ENCODE assay signal across 1 cellular context in the genomic region with DNA sequence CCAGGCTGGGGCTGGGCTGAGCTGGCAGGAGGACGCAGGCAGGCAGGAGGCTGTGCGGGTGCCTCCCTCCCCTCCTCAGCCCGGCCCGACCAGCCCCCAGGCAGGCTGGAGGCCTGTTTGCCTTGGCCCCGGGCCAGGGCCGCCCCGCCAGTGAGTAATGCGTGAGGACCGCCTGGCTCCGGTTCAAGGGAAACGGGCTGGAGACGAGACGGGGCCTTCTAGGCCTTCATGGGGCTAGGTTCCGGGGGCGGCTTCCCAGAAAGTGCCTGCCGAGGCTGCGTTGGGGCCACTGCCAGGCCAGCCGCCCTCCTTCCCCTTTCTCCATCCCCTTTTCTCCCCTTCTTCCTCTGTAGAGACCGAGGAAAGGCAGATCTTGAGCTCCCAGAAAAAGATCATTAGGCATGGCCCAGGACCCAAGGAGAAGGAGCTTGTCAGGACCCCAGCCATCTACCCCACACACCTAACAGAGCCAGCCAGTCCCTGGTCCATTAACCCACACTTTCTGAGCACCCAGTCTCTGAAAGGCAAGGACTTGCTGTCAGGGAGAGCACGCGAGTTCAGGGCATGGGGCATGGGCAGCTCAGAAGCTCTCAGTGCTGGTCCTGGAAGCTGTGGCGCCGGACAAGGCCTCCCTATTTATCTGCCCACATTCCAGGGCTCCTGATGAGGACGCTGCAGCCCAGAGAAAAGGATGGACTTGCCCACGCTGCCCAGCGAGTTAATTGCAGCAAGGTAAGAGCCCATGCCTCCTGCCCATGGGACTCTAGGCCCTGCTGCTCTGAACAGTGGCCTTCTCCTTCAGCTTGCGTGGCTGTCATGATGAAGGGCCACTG.
A peak's percentile ranks its signal among the peaks of the same experiment; 100 is the strongest.
TF ChIP-seq lines count a peak whose summit lies in the region.

No MANE protein-coding gene starts in this region.

TF ChIP-seq in K562, 482 proteins besides CTCF, POLR2A, EP300 and RAD21 (continued from another document and continues in another):
- TF ChIP-seq, protein P1, sequence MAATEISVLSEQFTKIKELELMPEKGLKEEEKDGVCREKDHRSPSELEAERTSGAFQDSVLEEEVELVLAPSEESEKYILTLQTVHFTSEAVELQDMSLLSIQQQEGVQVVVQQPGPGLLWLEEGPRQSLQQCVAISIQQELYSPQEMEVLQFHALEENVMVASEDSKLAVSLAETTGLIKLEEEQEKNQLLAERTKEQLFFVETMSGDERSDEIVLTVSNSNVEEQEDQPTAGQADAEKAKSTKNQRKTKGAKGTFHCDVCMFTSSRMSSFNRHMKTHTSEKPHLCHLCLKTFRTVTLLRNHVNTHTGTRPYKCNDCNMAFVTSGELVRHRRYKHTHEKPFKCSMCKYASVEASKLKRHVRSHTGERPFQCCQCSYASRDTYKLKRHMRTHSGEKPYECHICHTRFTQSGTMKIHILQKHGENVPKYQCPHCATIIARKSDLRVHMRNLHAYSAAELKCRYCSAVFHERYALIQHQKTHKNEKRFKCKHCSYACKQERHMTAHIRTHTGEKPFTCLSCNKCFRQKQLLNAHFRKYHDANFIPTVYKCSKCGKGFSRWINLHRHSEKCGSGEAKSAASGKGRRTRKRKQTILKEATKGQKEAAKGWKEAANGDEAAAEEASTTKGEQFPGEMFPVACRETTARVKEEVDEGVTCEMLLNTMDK (IDR thresholded peaks at IDR 0.05; ENCODE audit: borderline replicate concordance, insufficient read depth, low read depth, low read length, poor library complexity, severe bottlenecking): no peak
- TF ChIP-seq NFE2L1 (tag; IDR thresholded peaks at IDR 0.05; ENCODE audit: borderline replicate concordance, low read depth) (no peak), TRIM24 (IDR thresholded peaks at IDR 0.05) (no peak), HNRNPUL1 (IDR thresholded peaks at IDR 0.05; ENCODE audit: low read length) (no peak), ZNF408 (CRISPR knock-in tag; IDR thresholded peaks at IDR 0.05; ENCODE audit: low read depth) (no peak), NBN (IDR thresholded peaks at IDR 0.05; ENCODE audit: low read depth) (no peak), SMARCA5 (IDR thresholded peaks at IDR 0.05) (no peak), CBFA2T3 (IDR thresholded peaks at IDR 0.05) (0 out of 2 replicates have a peak, but pooled peaks have one; percentile 6), JUND (IDR thresholded peaks at IDR 0.05; ENCODE audit: borderline replicate concordance, low read depth, low read length) (peak; percentile 62; the same call in 1 of the 2 replicates), JUND (tag; IDR thresholded peaks at IDR 0.05; ENCODE audit: borderline replicate concordance, low read depth, low read length) (peak; percentile 41; the same call in 1 of the 3 replicates), GABPA (tag; conservative IDR thresholded peaks at IDR 0.05; ENCODE audit: low read depth) (no peak), SMAD4 (CRISPR knock-in tag; conservative IDR thresholded peaks at IDR 0.05) (peak; percentile 41; the same call in 1 of the 2 replicates), PRPF4 (IDR thresholded peaks at IDR 0.05; ENCODE audit: insufficient read depth, low read depth, low read length, poor library complexity, severe bottlenecking) (no peak), ESRRB (CRISPR knock-in tag; IDR thresholded peaks at IDR 0.05; ENCODE audit: borderline replicate concordance) (no peak), PURB (CRISPR knock-in tag; IDR thresholded peaks at IDR 0.05; ENCODE audit: low read depth) (no peak), ZBTB1 (CRISPR knock-in tag; IDR thresholded peaks at IDR 0.05; ENCODE audit: borderline replicate concordance, low read depth) (no peak), HEY1 (CRISPR knock-in tag; IDR thresholded peaks at IDR 0.05; ENCODE audit: borderline replicate concordance) (no peak), ZNF561 (CRISPR knock-in tag; conservative IDR thresholded peaks at IDR 0.05) (no peak), ZNF507 (tag; conservative IDR thresholded peaks at IDR 0.05) (no peak), NFIX (CRISPR knock-in tag; IDR thresholded peaks at IDR 0.05; ENCODE audit: low read depth) (no peak), ZBTB8A (IDR thresholded peaks at IDR 0.05; ENCODE audit: partially characterized antibody) (no peak), NR2C1 (IDR thresholded peaks at IDR 0.05) (no peak), NR2C1 (tag; IDR thresholded peaks at IDR 0.05) (no peak), SRSF9 (IDR thresholded peaks at IDR 0.05; ENCODE audit: borderline replicate concordance, low read depth, low read length) (no peak), SAP30 (IDR thresholded peaks at IDR 0.05; ENCODE audit: borderline replicate concordance, insufficient read depth, low read depth, low read length, poor library complexity, severe bottlenecking) (no peak), MIER1 (IDR thresholded peaks at IDR 0.05; ENCODE audit: low read depth) (no peak), YY1 (IDR thresholded peaks at IDR 0.05; ENCODE audit: borderline replicate concordance in 1 of 3, control insufficient read depth in 1 of 3, extremely low read depth in 1 of 3, insufficient read depth in 3 of 3, insufficient read length in 1 of 3, insufficient replicate concordance in 2 of 3, low read depth in 1 of 3, low read length in 2 of 3) (no peak), BACH1 (tag; IDR thresholded peaks at IDR 0.05) (no peak), L3MBTL2 (IDR thresholded peaks at IDR 0.05) (peak; percentile 44; the same call in 1 of the 2 replicates), ADNP (tag; IDR thresholded peaks at IDR 0.05) (no peak), SMARCA4 (IDR thresholded peaks at IDR 0.05) (no peak)
- TF ChIP-seq, protein P2, sequence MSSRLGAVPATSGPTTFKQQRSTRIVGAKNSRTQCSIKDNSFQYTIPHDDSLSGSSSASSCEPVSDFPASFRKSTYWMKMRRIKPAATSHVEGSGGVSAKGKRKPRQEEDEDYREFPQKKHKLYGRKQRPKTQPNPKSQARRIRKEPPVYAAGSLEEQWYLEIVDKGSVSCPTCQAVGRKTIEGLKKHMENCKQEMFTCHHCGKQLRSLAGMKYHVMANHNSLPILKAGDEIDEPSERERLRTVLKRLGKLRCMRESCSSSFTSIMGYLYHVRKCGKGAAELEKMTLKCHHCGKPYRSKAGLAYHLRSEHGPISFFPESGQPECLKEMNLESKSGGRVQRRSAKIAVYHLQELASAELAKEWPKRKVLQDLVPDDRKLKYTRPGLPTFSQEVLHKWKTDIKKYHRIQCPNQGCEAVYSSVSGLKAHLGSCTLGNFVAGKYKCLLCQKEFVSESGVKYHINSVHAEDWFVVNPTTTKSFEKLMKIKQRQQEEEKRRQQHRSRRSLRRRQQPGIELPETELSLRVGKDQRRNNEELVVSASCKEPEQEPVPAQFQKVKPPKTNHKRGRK (tag; IDR thresholded peaks at IDR 0.05): no peak
- TF ChIP-seq, protein P3, sequence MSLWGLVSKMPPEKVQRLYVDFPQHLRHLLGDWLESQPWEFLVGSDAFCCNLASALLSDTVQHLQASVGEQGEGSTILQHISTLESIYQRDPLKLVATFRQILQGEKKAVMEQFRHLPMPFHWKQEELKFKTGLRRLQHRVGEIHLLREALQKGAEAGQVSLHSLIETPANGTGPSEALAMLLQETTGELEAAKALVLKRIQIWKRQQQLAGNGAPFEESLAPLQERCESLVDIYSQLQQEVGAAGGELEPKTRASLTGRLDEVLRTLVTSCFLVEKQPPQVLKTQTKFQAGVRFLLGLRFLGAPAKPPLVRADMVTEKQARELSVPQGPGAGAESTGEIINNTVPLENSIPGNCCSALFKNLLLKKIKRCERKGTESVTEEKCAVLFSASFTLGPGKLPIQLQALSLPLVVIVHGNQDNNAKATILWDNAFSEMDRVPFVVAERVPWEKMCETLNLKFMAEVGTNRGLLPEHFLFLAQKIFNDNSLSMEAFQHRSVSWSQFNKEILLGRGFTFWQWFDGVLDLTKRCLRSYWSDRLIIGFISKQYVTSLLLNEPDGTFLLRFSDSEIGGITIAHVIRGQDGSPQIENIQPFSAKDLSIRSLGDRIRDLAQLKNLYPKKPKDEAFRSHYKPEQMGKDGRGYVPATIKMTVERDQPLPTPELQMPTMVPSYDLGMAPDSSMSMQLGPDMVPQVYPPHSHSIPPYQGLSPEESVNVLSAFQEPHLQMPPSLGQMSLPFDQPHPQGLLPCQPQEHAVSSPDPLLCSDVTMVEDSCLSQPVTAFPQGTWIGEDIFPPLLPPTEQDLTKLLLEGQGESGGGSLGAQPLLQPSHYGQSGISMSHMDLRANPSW (CRISPR knock-in tag; IDR thresholded peaks at IDR 0.05): no peak
- TF ChIP-seq, protein P4, sequence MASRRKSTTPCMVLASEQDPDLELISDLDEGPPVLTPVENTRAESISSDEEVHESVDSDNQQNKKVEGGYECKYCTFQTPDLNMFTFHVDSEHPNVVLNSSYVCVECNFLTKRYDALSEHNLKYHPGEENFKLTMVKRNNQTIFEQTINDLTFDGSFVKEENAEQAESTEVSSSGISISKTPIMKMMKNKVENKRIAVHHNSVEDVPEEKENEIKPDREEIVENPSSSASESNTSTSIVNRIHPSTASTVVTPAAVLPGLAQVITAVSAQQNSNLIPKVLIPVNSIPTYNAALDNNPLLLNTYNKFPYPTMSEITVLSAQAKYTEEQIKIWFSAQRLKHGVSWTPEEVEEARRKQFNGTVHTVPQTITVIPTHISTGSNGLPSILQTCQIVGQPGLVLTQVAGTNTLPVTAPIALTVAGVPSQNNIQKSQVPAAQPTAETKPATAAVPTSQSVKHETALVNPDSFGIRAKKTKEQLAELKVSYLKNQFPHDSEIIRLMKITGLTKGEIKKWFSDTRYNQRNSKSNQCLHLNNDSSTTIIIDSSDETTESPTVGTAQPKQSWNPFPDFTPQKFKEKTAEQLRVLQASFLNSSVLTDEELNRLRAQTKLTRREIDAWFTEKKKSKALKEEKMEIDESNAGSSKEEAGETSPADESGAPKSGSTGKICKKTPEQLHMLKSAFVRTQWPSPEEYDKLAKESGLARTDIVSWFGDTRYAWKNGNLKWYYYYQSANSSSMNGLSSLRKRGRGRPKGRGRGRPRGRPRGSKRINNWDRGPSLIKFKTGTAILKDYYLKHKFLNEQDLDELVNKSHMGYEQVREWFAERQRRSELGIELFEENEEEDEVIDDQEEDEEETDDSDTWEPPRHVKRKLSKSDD (conservative IDR thresholded peaks at IDR 0.05; ENCODE audit: low read length): no peak
- TF ChIP-seq, protein P5, sequence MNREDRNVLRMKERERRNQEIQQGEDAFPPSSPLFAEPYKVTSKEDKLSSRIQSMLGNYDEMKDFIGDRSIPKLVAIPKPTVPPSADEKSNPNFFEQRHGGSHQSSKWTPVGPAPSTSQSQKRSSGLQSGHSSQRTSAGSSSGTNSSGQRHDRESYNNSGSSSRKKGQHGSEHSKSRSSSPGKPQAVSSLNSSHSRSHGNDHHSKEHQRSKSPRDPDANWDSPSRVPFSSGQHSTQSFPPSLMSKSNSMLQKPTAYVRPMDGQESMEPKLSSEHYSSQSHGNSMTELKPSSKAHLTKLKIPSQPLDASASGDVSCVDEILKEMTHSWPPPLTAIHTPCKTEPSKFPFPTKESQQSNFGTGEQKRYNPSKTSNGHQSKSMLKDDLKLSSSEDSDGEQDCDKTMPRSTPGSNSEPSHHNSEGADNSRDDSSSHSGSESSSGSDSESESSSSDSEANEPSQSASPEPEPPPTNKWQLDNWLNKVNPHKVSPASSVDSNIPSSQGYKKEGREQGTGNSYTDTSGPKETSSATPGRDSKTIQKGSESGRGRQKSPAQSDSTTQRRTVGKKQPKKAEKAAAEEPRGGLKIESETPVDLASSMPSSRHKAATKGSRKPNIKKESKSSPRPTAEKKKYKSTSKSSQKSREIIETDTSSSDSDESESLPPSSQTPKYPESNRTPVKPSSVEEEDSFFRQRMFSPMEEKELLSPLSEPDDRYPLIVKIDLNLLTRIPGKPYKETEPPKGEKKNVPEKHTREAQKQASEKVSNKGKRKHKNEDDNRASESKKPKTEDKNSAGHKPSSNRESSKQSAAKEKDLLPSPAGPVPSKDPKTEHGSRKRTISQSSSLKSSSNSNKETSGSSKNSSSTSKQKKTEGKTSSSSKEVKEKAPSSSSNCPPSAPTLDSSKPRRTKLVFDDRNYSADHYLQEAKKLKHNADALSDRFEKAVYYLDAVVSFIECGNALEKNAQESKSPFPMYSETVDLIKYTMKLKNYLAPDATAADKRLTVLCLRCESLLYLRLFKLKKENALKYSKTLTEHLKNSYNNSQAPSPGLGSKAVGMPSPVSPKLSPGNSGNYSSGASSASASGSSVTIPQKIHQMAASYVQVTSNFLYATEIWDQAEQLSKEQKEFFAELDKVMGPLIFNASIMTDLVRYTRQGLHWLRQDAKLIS (CRISPR knock-in tag; IDR thresholded peaks at IDR 0.05): 0 out of 2 replicates have a peak, but pooled peaks have one; percentile 33
- TF ChIP-seq, protein P6, sequence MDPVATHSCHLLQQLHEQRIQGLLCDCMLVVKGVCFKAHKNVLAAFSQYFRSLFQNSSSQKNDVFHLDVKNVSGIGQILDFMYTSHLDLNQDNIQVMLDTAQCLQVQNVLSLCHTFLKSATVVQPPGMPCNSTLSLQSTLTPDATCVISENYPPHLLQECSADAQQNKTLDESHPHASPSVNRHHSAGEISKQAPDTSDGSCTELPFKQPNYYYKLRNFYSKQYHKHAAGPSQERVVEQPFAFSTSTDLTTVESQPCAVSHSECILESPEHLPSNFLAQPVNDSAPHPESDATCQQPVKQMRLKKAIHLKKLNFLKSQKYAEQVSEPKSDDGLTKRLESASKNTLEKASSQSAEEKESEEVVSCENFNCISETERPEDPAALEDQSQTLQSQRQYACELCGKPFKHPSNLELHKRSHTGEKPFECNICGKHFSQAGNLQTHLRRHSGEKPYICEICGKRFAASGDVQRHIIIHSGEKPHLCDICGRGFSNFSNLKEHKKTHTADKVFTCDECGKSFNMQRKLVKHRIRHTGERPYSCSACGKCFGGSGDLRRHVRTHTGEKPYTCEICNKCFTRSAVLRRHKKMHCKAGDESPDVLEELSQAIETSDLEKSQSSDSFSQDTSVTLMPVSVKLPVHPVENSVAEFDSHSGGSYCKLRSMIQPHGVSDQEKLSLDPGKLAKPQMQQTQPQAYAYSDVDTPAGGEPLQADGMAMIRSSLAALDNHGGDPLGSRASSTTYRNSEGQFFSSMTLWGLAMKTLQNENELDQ (CRISPR knock-in tag; IDR thresholded peaks at IDR 0.05; ENCODE audit: borderline replicate concordance): no peak
- TF ChIP-seq, protein P7, sequence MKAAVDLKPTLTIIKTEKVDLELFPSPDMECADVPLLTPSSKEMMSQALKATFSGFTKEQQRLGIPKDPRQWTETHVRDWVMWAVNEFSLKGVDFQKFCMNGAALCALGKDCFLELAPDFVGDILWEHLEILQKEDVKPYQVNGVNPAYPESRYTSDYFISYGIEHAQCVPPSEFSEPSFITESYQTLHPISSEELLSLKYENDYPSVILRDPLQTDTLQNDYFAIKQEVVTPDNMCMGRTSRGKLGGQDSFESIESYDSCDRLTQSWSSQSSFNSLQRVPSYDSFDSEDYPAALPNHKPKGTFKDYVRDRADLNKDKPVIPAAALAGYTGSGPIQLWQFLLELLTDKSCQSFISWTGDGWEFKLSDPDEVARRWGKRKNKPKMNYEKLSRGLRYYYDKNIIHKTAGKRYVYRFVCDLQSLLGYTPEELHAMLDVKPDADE (conservative IDR thresholded peaks at IDR 0.05; ENCODE audit: control insufficient read depth, low read depth, low read length): no peak
- TF ChIP-seq, protein P8, sequence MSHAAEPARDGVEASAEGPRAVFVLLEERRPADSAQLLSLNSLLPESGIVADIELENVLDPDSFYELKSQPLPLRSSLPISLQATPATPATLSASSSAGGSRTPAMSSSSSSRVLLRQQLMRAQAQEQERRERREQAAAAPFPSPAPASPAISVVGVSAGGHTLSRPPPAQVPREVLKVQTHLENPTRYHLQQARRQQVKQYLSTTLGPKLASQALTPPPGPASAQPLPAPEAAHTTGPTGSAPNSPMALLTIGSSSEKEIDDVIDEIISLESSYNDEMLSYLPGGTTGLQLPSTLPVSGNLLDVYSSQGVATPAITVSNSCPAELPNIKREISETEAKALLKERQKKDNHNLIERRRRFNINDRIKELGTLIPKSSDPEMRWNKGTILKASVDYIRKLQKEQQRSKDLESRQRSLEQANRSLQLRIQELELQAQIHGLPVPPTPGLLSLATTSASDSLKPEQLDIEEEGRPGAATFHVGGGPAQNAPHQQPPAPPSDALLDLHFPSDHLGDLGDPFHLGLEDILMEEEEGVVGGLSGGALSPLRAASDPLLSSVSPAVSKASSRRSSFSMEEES (CRISPR knock-in tag; IDR thresholded peaks at IDR 0.05): no peak
